9 cellular contexts compared by ENCODE assay signal in genomic region chr19:3459322-3459881, GRCh38. TPM values are rescaled to one million over a fixed set of nuclear protein-coding genes. Genes with fewer than 3 reads are reported as not detected.
A peak's percentile ranks its signal among the peaks of the same experiment; 100 is the strongest.
DNase-seq lines count a peak whose midpoint lies in the region; ATAC-seq and TF ChIP-seq lines count a peak whose summit lies in the region.
"Had no signal": no experiment of that assay in that cellular context is flagged by ENCODE, and none has a peak within 500 bp of the region (broad histone marks: within the 10 kb centered on the region; RNA-seq: fewer than 3 reads in every experiment).

No MANE protein-coding gene starts in this region.

- ATAC-seq in body of pancreas (peak; percentile 89), GM21515 (IDR thresholded peaks at IDR 0.05; ENCODE audit: unreplicated experiment) (no peak), HG03095 (IDR thresholded peaks at IDR 0.05; ENCODE audit: unreplicated experiment) (no peak)
- ATAC-seq: stimulated activated naive CD8-positive, alpha-beta T cell treated with anti-CD3 and anti-CD28 coated beads, Interleukin-15, amount 100 ng/mL, for 72 hours had no signal

- intact Hi-C loops in body of pancreas (cut with DNase I), result no loop called here

- peak; percentile 83 to 90 (median 90) for DNase-seq in body of pancreas
- peak; percentile 83 for DNase-seq in skeletal muscle cell (ENCODE audit: low read depth)
- DNase-seq in stimulated activated CD4-positive, alpha-beta T cell treated with anti-CD3 and anti-CD28 coated beads, Interleukin-4, amount 100 ng/mL, for 1 hour, result no peak
- DNase-seq in HuH-7 (ENCODE audit: low spot score), result no peak
- DNase-seq: stimulated activated naive CD8-positive, alpha-beta T cell treated with anti-CD3 and anti-CD28 coated beads, Interleukin-15, amount 100 ng/mL, for 72 hours had no signal

- 32 to 47% methylated on average over 8 to 12 of the region's 15 CpGs for WGBS in body of pancreas, 2 donors

- POLR2A ChIA-PET in HEK293 (lab: Yijun Ruan, JAX), result no interaction called here

- H3K27me3 ChIP-seq in body of pancreas, result no peaks in the 10 kb centered on the region

- H3K4me1 ChIP-seq in HEK293 (ENCODE audit: control insufficient read depth, insufficient read depth, low read length) (peaks cover 8% of the 10 kb centered on the region), body of pancreas (peaks cover 31% of the 10 kb centered on the region)

- peaks cover 0 to 14% of the 10 kb centered on the region in 2 experiments; a peak in 2 of 3 replicates for H3K36me3 ChIP-seq in HEK293 (ENCODE audit: control insufficient read depth in 2 of 2, insufficient read depth in 1 of 2, low read length in 2 of 2)
- peaks cover 8 to 21% of the 10 kb centered on the region in 2 donors for H3K36me3 ChIP-seq in body of pancreas (replicated peaks in 1 of 2; ENCODE audit: insufficient read depth in 1 of 2, low read depth in 2 of 2)

- H3K9me3 ChIP-seq in HEK293 (ENCODE audit: control insufficient read depth, insufficient read depth, low read depth, low read length), result no peaks in the 10 kb centered on the region
- H3K9me3 ChIP-seq in body of pancreas, result no peaks in the 10 kb centered on the region

- CTCF ChIA-PET in HEK293 (lab: Yijun Ruan, JAX), result interaction anchor here (0.8 kb wide), 1 partner anchor 14 kb away, joined by 3 read pairs; no protein-coding TSS in a partner anchor

- H3K27ac ChIP-seq in HEK293 (ENCODE audit: extremely low read depth, low read depth, low read length), result no peak overlapping the region
- H3K27ac ChIP-seq in body of pancreas, result peak overlapping the region; percentile 66 to 79 (median 72)

- H3K4me3 ChIP-seq in HEK293 (ENCODE audit: low read depth, low read length) (no peak overlapping the region), body of pancreas (no peak overlapping the region), iPS-11a (ENCODE audit: low read depth, low read length) (peak overlapping the region; percentile 8), skeletal muscle cell (ENCODE audit: low read depth, low read length) (no peak overlapping the region)

- TF ChIP-seq CTCF in HEK293 (tag by site-specific recombination; IDR thresholded peaks at IDR 0.05) (no peak), body of pancreas (IDR thresholded peaks at IDR 0.05) (no peak)

- TF ChIP-seq POLR2A in body of pancreas (IDR thresholded peaks at IDR 0.05), result no peak

TF ChIP-seq in HEK293, 187 proteins besides CTCF, POLR2A, EP300 and RAD21:
- no peak for TF ChIP-seq ZNF664 (tag by site-specific recombination; IDR thresholded peaks at IDR 0.05)
- peak; percentile 18; the same call in 1 of the 2 replicates for TF ChIP-seq KLF8 (tag by site-specific recombination; IDR thresholded peaks at IDR 0.05)
- TF ChIP-seq BCL11A (tag by site-specific recombination; IDR thresholded peaks at IDR 0.05; ENCODE audit: low read depth), result peak; percentile 50; the same call in 1 of the 2 replicates
- 0 out of 2 replicates have a peak, but pooled peaks have one; percentile 32 for TF ChIP-seq GLIS1 (tag by site-specific recombination; IDR thresholded peaks at IDR 0.05)
- TF ChIP-seq EGR2 (tag by site-specific recombination; IDR thresholded peaks at IDR 0.05; ENCODE audit: low read depth), result peak; percentile 52; the same call in 1 of the 2 replicates
- TF ChIP-seq KLF1 (tag by site-specific recombination; IDR thresholded peaks at IDR 0.05), result peak; percentile 75
- TF ChIP-seq SP2 (tag by site-specific recombination; IDR thresholded peaks at IDR 0.05), result peak; percentile 40
- TF ChIP-seq ZNF341 (tag by site-specific recombination; IDR thresholded peaks at IDR 0.05; ENCODE audit: low read depth), result peak; percentile 71
- no peak for TF ChIP-seq TSHZ1 (tag by site-specific recombination; IDR thresholded peaks at IDR 0.05; ENCODE audit: borderline replicate concordance)
- TF ChIP-seq ZFHX2 (tag by site-specific recombination; conservative IDR thresholded peaks at IDR 0.05), result peak; percentile 63
- TF ChIP-seq PRDM10 (tag by site-specific recombination; IDR thresholded peaks at IDR 0.05), result 0 out of 2 replicates have a peak, but pooled peaks have one; percentile 25
- TF ChIP-seq ZIC2 (tag by site-specific recombination; IDR thresholded peaks at IDR 0.05), result 0 out of 2 replicates have a peak, but pooled peaks have one; percentile 15
- TF ChIP-seq ZNF354C (tag by site-specific recombination; IDR thresholded peaks at IDR 0.05; ENCODE audit: borderline replicate concordance, low read depth), result no peak
- TF ChIP-seq ZNF571 (tag by site-specific recombination; IDR thresholded peaks at IDR 0.05), result no peak

RNA-seq across cellular contexts. Expression of gene SMIM24, which starts 20.9 kb away (rescaled TPM):
- total RNA-seq in body of pancreas, result 10 to 100 TPM in 1 of 2 donors, 1 to 10 TPM in 1; 7.6 to 11.4 TPM

RNA-seq across cellular contexts. Expression of gene SMIM44, which starts 23.8 kb away (rescaled TPM):
- total RNA-seq in body of pancreas, result not detected

RNA-seq across cellular contexts. Expression of gene DOHH, which starts 41.1 kb away (rescaled TPM):
- 10 to 100 TPM in 1 of 2 donors, 1 to 10 TPM in 1; 9.3 to 17.5 TPM for total RNA-seq in body of pancreas

RNA-seq across cellular contexts. Expression of gene FZR1, which starts 46.7 kb away (rescaled TPM):
- 10 to 100 TPM; 16.6 to 20.1 TPM for total RNA-seq in body of pancreas

Comparison
In these comparisons a context has a peak if more than half of its experiments do, and no peak if none do; other contexts are left out.
1. DNase-seq: peak in body of pancreas (4 of 4) and skeletal muscle cell (single experiment); none in stimulated activated CD4-positive, alpha-beta T cell treated with anti-CD3 and anti-CD28 coated beads, Interleukin-4, amount 100 ng/mL, for 1 hour (single experiment) and HuH-7 (single experiment).